In genomic region chr4:3210467-3210866, GRCh38 we compare ENCODE assay signal across 24 cellular contexts. TPM values are rescaled to one million over a fixed set of nuclear protein-coding genes. Genes with fewer than 3 reads are reported as not detected.
DNase-seq lines count a peak whose midpoint lies in the region; ATAC-seq and TF ChIP-seq lines count a peak whose summit lies in the region.
"Had no signal": no experiment of that assay in that cellular context is flagged by ENCODE, and none has a peak within 500 bp of the region (broad histone marks: within the 10 kb centered on the region; RNA-seq: fewer than 3 reads in every experiment).

No MANE protein-coding gene starts in this region.

- DNase-seq in activated B cell treated with CpG ODN at 0.5 μM for 24 hours = peak; percentile 7
- DNase-seq in chondrocyte (ENCODE audit: low spot score) = peak; percentile 65
- peak; percentile 8 for DNase-seq in osteoblast (ENCODE audit: insufficient read length, low spot score, missing footprints)
- peak; percentile 16 to 56 for DNase-seq in tibial artery
- DNase-seq in D341Med (ENCODE audit: low spot score) = no peak
- DNase-seq in activated CD8-positive, alpha-beta memory T cell treated with anti-CD3 and anti-CD28 coated beads, Interleukin-2, amount 50 U/mL, for 4 hours = no peak
- DNase-seq: C1 segment of cervical spinal cord; CD4-positive, alpha-beta memory T cell; COR-L47; DMS 273 treated with DMSO at 0.1 percent for 48 hours; DMS79; EL; GDM1; HCEC 1CT; MM.1S; NCI-H2029; NCI-H2227 treated with DMSO at 0.1 percent for 48 hours; NCI-H526 treated with DMSO at 0.1 percent for 48 hours; SHP77 treated with DMSO at 0.1 percent for 48 hours had no signal

- H4K20me1 ChIP-seq in osteoblast (ENCODE audit: insufficient read depth, low read length) = no peaks in the 10 kb centered on the region

- H3K4me3 Mint-ChIP-seq in activated B cell treated with CpG ODN at 0.5 μM for 24 hours = no peak overlapping the region
- H3K4me3 Mint-ChIP-seq in chondrocyte (ENCODE audit: unreplicated experiment) = no peak overlapping the region
- H3K4me3 Mint-ChIP-seq: CD4-positive, alpha-beta memory T cell; IgD-negative memory B cell had no signal

- intact Hi-C loops in activated B cell treated with CpG ODN at 0.5 μM for 24 hours (cut with micrococcal nuclease) (no loop called here), tibial artery (cut with DNase I; ENCODE audit: low total_unique reads) (no loop called here)

- ATAC-seq in activated B cell treated with CpG ODN at 0.5 μM for 24 hours (ENCODE audit: low read depth) (no peak), HG02759 (IDR thresholded peaks at IDR 0.05; ENCODE audit: unreplicated experiment) (no peak)

- H3K36me3 ChIP-seq in osteoblast (ENCODE audit: insufficient read depth, low read length) (peaks cover 63% of the 10 kb centered on the region), tibial artery (peaks cover 78 to 94% (median 83%) of the 10 kb centered on the region in 3 donors)

- no peak overlapping the region for H3K27ac Mint-ChIP-seq in activated B cell treated with CpG ODN at 0.5 μM for 24 hours
- no peak overlapping the region for H3K27ac Mint-ChIP-seq in chondrocyte (ENCODE audit: unreplicated experiment)

- H3K9me3 Mint-ChIP-seq in activated B cell treated with CpG ODN at 0.5 μM for 24 hours = no peaks in the 10 kb centered on the region
- no peaks in the 10 kb centered on the region for H3K9me3 Mint-ChIP-seq in chondrocyte (ENCODE audit: low read depth)
- H3K9me3 Mint-ChIP-seq: CD4-positive, alpha-beta memory T cell; IgD-negative memory B cell had no signal

- H3K27me3 ChIP-seq in osteoblast (ENCODE audit: insufficient read depth, low read length) (no peaks in the 10 kb centered on the region), tibial artery (no peaks in the 10 kb centered on the region)

- TF ChIP-seq CTCF in activated B cell treated with CpG ODN at 0.5 μM for 24 hours (IDR thresholded peaks at IDR 0.05) (no peak), chondrocyte (IDR thresholded peaks at IDR 0.05) (no peak), osteoblast (IDR thresholded peaks at IDR 0.05; ENCODE audit: extremely low read depth, low read depth, low read length) (no peak), tibial artery (IDR thresholded peaks at IDR 0.05) (no peak)

- H3K79me2 ChIP-seq in osteoblast (ENCODE audit: insufficient read depth, low read length) = no peaks in the 10 kb centered on the region

- peaks cover 90% of the 10 kb centered on the region for H3K36me3 Mint-ChIP-seq in activated B cell treated with CpG ODN at 0.5 μM for 24 hours (ENCODE audit: low read depth)
- peaks cover 40% of the 10 kb centered on the region for H3K36me3 Mint-ChIP-seq in chondrocyte (ENCODE audit: low read depth)

- H3K27me3 Mint-ChIP-seq in activated B cell treated with CpG ODN at 0.5 μM for 24 hours (no peaks in the 10 kb centered on the region), chondrocyte (ENCODE audit: low read depth) (no peaks in the 10 kb centered on the region)
- H3K27me3 Mint-ChIP-seq: CD4-positive, alpha-beta memory T cell; IgD-negative memory B cell had no signal

- CTCF ChIA-PET in activated B cell treated with CpG ODN at 0.5 μM for 24 hours (lab: Charles Lee) = no interaction called here

- no peak overlapping the region for H3K27ac ChIP-seq in osteoblast (ENCODE audit: low read depth, low read length)
- no peak overlapping the region for H3K27ac ChIP-seq in tibial artery
- H3K27ac ChIP-seq: KMS-11, RWPE1, SK-N-MC had no signal

- no peaks in the 10 kb centered on the region for H3K4me1 Mint-ChIP-seq in activated B cell treated with CpG ODN at 0.5 μM for 24 hours
- no peaks in the 10 kb centered on the region for H3K4me1 Mint-ChIP-seq in chondrocyte (ENCODE audit: low read depth)
- H3K4me1 Mint-ChIP-seq: CD4-positive, alpha-beta memory T cell; IgD-negative memory B cell had no signal

- H3K4me1 ChIP-seq in osteoblast (ENCODE audit: insufficient read depth, low read length) (no peaks in the 10 kb centered on the region), tibial artery (no peaks in the 10 kb centered on the region)

- H2AFZ ChIP-seq in osteoblast (ENCODE audit: low read length) = no peak overlapping the region

- POLR2A ChIA-PET in activated B cell treated with CpG ODN at 0.5 μM for 24 hours (lab: Charles Lee) = no interaction called here

- H3K4me2 ChIP-seq in osteoblast (ENCODE audit: insufficient read depth, low read length) = no peak overlapping the region
- H3K4me2 ChIP-seq: KMS-11 had no signal

- no peaks in the 10 kb centered on the region for H3K9me3 ChIP-seq in osteoblast (ENCODE audit: low read depth, low read length)
- H3K9me3 ChIP-seq in tibial artery = no peaks in the 10 kb centered on the region

- no peak overlapping the region for H3K4me3 ChIP-seq in osteoblast (ENCODE audit: insufficient read depth, low read length)
- H3K4me3 ChIP-seq in tibial artery = no peak overlapping the region
- H3K4me3 ChIP-seq: SK-N-MC had no signal

RNA-seq across cellular contexts. Expression of gene MSANTD1, which starts 38.5 kb away (rescaled TPM):
- total RNA-seq in activated B cell treated with CpG ODN at 0.5 μM for 24 hours (3.4 and 5.0 TPM in 2 replicates), chondrocyte (0.55 to 1.7 TPM (median 0.64 TPM) in 3 replicates), osteoblast (0.59 and 0.72 TPM in 2 replicates)

Comparison
In these comparisons a context has a peak if more than half of its experiments do, and no peak if none do; other contexts are left out.
1. DNase-seq: peak in activated B cell treated with CpG ODN at 0.5 μM for 24 hours (single experiment), chondrocyte (single experiment), osteoblast (single experiment) and tibial artery (2 of 2); none in D341Med (single experiment) and activated CD8-positive, alpha-beta memory T cell treated with anti-CD3 and anti-CD28 coated beads, Interleukin-2, amount 50 U/mL, for 4 hours (single experiment).